Comparison of ENCODE assay signal across 2 cellular contexts in genomic region chr19:8449830-8450229, GRCh38.
TF ChIP-seq lines count a peak whose summit lies in the region.

No MANE protein-coding gene starts in this region.

TF ChIP-seq in IMR-90, 13 proteins besides CTCF, POLR2A, EP300 and RAD21:
- TF ChIP-seq CHD1 (IDR thresholded peaks at IDR 0.05; ENCODE audit: low read depth, low read length): no peak
- TF ChIP-seq CEBPB (IDR thresholded peaks at IDR 0.05; ENCODE audit: low read depth, low read length): no peak
- TF ChIP-seq, protein P1, sequence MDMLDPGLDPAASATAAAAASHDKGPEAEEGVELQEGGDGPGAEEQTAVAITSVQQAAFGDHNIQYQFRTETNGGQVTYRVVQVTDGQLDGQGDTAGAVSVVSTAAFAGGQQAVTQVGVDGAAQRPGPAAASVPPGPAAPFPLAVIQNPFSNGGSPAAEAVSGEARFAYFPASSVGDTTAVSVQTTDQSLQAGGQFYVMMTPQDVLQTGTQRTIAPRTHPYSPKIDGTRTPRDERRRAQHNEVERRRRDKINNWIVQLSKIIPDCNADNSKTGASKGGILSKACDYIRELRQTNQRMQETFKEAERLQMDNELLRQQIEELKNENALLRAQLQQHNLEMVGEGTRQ (IDR thresholded peaks at IDR 0.05; ENCODE audit: low read depth, low read length): no peak
TF ChIP-seq in IMR-90: peak in this region for 0.

TF ChIP-seq in neural cell, 6 proteins besides CTCF, POLR2A, EP300 and RAD21:
- TF ChIP-seq TAF1 (IDR thresholded peaks at IDR 0.05; ENCODE audit: low read depth) (no peak), REST (IDR thresholded peaks at IDR 0.05; ENCODE audit: borderline replicate concordance) (no peak), POLR2AphosphoS5 (IDR thresholded peaks at IDR 0.05) (no peak), SMC3 (conservative IDR thresholded peaks at IDR 0.05; ENCODE audit: poor library complexity) (no peak)
